Comparison of ENCODE assay signal across 1 cellular context in the genomic region with DNA sequence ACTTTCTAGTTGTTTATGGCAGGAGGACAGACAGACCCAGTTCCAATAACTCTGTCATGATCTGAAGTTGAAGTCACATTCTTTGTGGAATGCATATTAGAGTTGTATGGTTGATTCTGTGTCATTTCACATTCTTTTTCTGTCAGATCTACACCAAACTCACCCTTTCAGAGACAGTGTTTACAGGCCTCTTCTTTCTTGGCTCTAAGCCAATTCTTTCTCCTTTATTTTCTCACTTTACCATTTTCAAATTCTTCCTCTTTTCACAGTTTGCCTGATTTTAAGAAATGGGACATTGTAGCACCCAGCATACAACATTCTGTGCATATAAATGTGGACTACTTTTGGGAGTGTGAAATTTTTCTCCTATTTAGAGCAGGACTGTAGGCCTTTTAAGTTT.
TF ChIP-seq lines count a peak whose summit lies in the region.

No MANE protein-coding gene starts in this region.

TF ChIP-seq in SK-N-SH, 30 proteins besides CTCF, POLR2A, EP300 and RAD21:
- TF ChIP-seq POLR2AphosphoS5 (IDR thresholded peaks at IDR 0.05; ENCODE audit: low read depth, low read length) (peak; percentile 7; the same call in 1 of the 2 replicates), TEAD4 (IDR thresholded peaks at IDR 0.05; ENCODE audit: borderline replicate concordance, insufficient read depth) (no peak), NFIC (IDR thresholded peaks at IDR 0.05; ENCODE audit: borderline replicate concordance) (peak; percentile 76)
